10 cellular contexts compared by ENCODE assay signal in genomic region chr15:68204776-68205557, GRCh38. TPM values are rescaled to one million over a fixed set of nuclear protein-coding genes. Genes with fewer than 3 reads are reported as not detected.
DNase-seq lines count a peak whose midpoint lies in the region; ATAC-seq, FAIRE-seq and TF ChIP-seq lines count a peak whose summit lies in the region.
"Had no signal": no experiment of that assay in that cellular context is flagged by ENCODE, and none has a peak within 500 bp of the region (broad histone marks: within the 10 kb centered on the region; RNA-seq: fewer than 3 reads in every experiment).

Gene CALML4 (minus strand): TSS chr15:68205332. CDS start chr15:68205247, 85 bp downstream.

- no peaks in the 10 kb centered on the region for H3K79me2 ChIP-seq in astrocyte (ENCODE audit: insufficient read depth, low read length)

- no peaks in the 10 kb centered on the region for H3K36me3 ChIP-seq in astrocyte (ENCODE audit: insufficient read depth, low read length)

- H3K27ac Mint-ChIP-seq in activated CD8-positive, alpha-beta memory T cell treated with anti-CD3 and anti-CD28 coated beads, Interleukin-2, amount 10 ng/mL, durations not matched to agents 7 days and 5 days: no peak within 1 kb of the TSS
- peak within 1 kb of the TSS; percentile 47 for H3K27ac Mint-ChIP-seq in astrocyte (ENCODE audit: unreplicated experiment)

- H3K9me3 Mint-ChIP-seq in activated CD8-positive, alpha-beta memory T cell treated with anti-CD3 and anti-CD28 coated beads, Interleukin-2, amount 10 ng/mL, durations not matched to agents 7 days and 5 days (ENCODE audit: low read depth): no peaks in the 10 kb centered on the region
- no peaks in the 10 kb centered on the region for H3K9me3 Mint-ChIP-seq in astrocyte (ENCODE audit: unreplicated experiment)

- peaks cover 5% of the 10 kb centered on the region for H3K4me1 ChIP-seq in astrocyte (ENCODE audit: insufficient read depth, low read length)

- FAIRE-seq in astrocyte (lab: Jason Lieb, UNC): no peak
- FAIRE-seq: colon had no signal

- intact Hi-C loops in lower leg skin (cut with DNase I; ENCODE audit: low total_unique reads): loop anchor here (5.0 kb wide), 1 partner anchor 1792 kb away; no protein-coding TSS in a partner anchor

- H4K20me1 ChIP-seq in astrocyte (ENCODE audit: insufficient read depth, low read length): peaks cover 12% of the 10 kb centered on the region

- H3K9ac ChIP-seq in astrocyte (ENCODE audit: low read length): no peak within 1 kb of the TSS

- no peak within 1 kb of the TSS for H3K4me2 ChIP-seq in astrocyte (ENCODE audit: low read length)

- no peaks in the 10 kb centered on the region for H3K27me3 ChIP-seq in astrocyte (ENCODE audit: insufficient read depth, low read length)

- no peak within 1 kb of the TSS for H3K27ac ChIP-seq in astrocyte (ENCODE audit: low read depth, low read length)

- peaks cover 18% of the 10 kb centered on the region for H3K4me1 Mint-ChIP-seq in activated CD8-positive, alpha-beta memory T cell treated with anti-CD3 and anti-CD28 coated beads, Interleukin-2, amount 10 ng/mL, durations not matched to agents 7 days and 5 days
- H3K4me1 Mint-ChIP-seq in astrocyte (ENCODE audit: low read depth, unreplicated experiment): peaks cover 12% of the 10 kb centered on the region

- no peaks in the 10 kb centered on the region for H3K27me3 Mint-ChIP-seq in activated CD8-positive, alpha-beta memory T cell treated with anti-CD3 and anti-CD28 coated beads, Interleukin-2, amount 10 ng/mL, durations not matched to agents 7 days and 5 days
- no peaks in the 10 kb centered on the region for H3K27me3 Mint-ChIP-seq in astrocyte (ENCODE audit: low read depth, unreplicated experiment)

- no peak for ATAC-seq in activated CD8-positive, alpha-beta memory T cell treated with anti-CD3 and anti-CD28 coated beads, Interleukin-2, amount 10 ng/mL, durations not matched to agents 7 days and 5 days
- no peak for ATAC-seq in HG03469 (IDR thresholded peaks at IDR 0.05; ENCODE audit: unreplicated experiment)
- ATAC-seq in HG03039 (IDR thresholded peaks at IDR 0.05; ENCODE audit: unreplicated experiment): no peak

- no peak for DNase-seq in activated CD8-positive, alpha-beta memory T cell treated with anti-CD3 and anti-CD28 coated beads, Interleukin-2, amount 10 ng/mL, durations not matched to agents 7 days and 5 days
- DNase-seq in activated CD8-positive, alpha-beta memory T cell treated with anti-CD3 and anti-CD28 coated beads, Interleukin-2, amount 50 U/mL, for 4 hours: no peak
- DNase-seq in astrocyte (ENCODE audit: low read depth): peak; percentile 23
- peak; percentile 64 to 96 for DNase-seq in lower leg skin (ENCODE audit: low spot score in 2 of 2)
- peak; percentile 79 for DNase-seq in ureter (ENCODE audit: low spot score)
- DNase-seq in GM10266 (ENCODE audit: extremely low spot score): no peak
- DNase-seq: KG1 had no signal

- no peak within 1 kb of the TSS for H2AFZ ChIP-seq in astrocyte (ENCODE audit: low read depth, low read length)

- H3K4me3 ChIP-seq in astrocyte (ENCODE audit: insufficient read depth, low read depth, low read length): no peak within 1 kb of the TSS
- no peak within 1 kb of the TSS for H3K4me3 ChIP-seq in lower leg skin (ENCODE audit: low read depth, poor library complexity, severe bottlenecking)

- CTCF ChIA-PET in activated CD8-positive, alpha-beta memory T cell treated with anti-CD3 and anti-CD28 coated beads, Interleukin-2, amount 10 ng/mL, durations not matched to agents 7 days and 5 days (lab: Charles Lee): interaction anchor here (1.7 kb wide), 1 partner anchor 20 kb away, joined by 4 read pairs; no protein-coding TSS in a partner anchor

- no peak within 1 kb of the TSS for H3K4me3 Mint-ChIP-seq in activated CD8-positive, alpha-beta memory T cell treated with anti-CD3 and anti-CD28 coated beads, Interleukin-2, amount 10 ng/mL, durations not matched to agents 7 days and 5 days
- H3K4me3 Mint-ChIP-seq in astrocyte (ENCODE audit: unreplicated experiment): no peak within 1 kb of the TSS

- no peak for TF ChIP-seq POLR2A in lower leg skin (IDR thresholded peaks at IDR 0.05)

- no peak for TF ChIP-seq CTCF in astrocyte (IDR thresholded peaks at IDR 0.05; ENCODE audit: insufficient read depth, low read depth, low read length)
- no peak for TF ChIP-seq CTCF in lower leg skin (IDR thresholded peaks at IDR 0.05)
- TF ChIP-seq CTCF in GM10266 (IDR thresholded peaks at IDR 0.05; ENCODE audit: control insufficient read depth, insufficient read depth, low read depth, missing control alignments): no peak

- H3K36me3 Mint-ChIP-seq in activated CD8-positive, alpha-beta memory T cell treated with anti-CD3 and anti-CD28 coated beads, Interleukin-2, amount 10 ng/mL, durations not matched to agents 7 days and 5 days: peaks cover 1% of the 10 kb centered on the region
- peaks cover 2% of the 10 kb centered on the region for H3K36me3 Mint-ChIP-seq in astrocyte (ENCODE audit: low read depth, unreplicated experiment)

- 24 to 31% methylated on average over 9 to 16 of the region's 16 CpGs for WGBS in lower leg skin, 2 donors

- no peaks in the 10 kb centered on the region for H3K9me3 ChIP-seq in astrocyte (ENCODE audit: insufficient read depth, low read depth, low read length)

RNA-seq across cellular contexts. Expression of gene CALML4, which starts in this region (rescaled TPM):
- total RNA-seq in activated CD8-positive, alpha-beta memory T cell treated with anti-CD3 and anti-CD28 coated beads, Interleukin-2, amount 10 ng/mL, durations not matched to agents 7 days and 5 days: 10 to 100 TPM; 11.1 to 13.1 TPM
- total RNA-seq in astrocyte: 0.26 and 0.91 TPM in 2 replicates
- 1 to 10 TPM; 2.6 to 9.3 (median 4.6) TPM for total RNA-seq in lower leg skin
- total RNA-seq in ureter: 6.3 TPM

Comparison
In these comparisons a context has a peak if more than half of its experiments do, and no peak if none do; other contexts are left out.
1. Peak in DNase-seq in astrocyte; RNA of the gene not detected or under 1 TPM.
2. DNase-seq: peak in lower leg skin (2 of 2) and ureter (single experiment); none in activated CD8-positive, alpha-beta memory T cell treated with anti-CD3 and anti-CD28 coated beads, Interleukin-2, amount 10 ng/mL, durations not matched to agents 7 days and 5 days (single experiment), activated CD8-positive, alpha-beta memory T cell treated with anti-CD3 and anti-CD28 coated beads, Interleukin-2, amount 50 U/mL, for 4 hours (single experiment) and GM10266 (single experiment).